ENCODE assay signal across 9 cellular contexts in the genomic region with DNA sequence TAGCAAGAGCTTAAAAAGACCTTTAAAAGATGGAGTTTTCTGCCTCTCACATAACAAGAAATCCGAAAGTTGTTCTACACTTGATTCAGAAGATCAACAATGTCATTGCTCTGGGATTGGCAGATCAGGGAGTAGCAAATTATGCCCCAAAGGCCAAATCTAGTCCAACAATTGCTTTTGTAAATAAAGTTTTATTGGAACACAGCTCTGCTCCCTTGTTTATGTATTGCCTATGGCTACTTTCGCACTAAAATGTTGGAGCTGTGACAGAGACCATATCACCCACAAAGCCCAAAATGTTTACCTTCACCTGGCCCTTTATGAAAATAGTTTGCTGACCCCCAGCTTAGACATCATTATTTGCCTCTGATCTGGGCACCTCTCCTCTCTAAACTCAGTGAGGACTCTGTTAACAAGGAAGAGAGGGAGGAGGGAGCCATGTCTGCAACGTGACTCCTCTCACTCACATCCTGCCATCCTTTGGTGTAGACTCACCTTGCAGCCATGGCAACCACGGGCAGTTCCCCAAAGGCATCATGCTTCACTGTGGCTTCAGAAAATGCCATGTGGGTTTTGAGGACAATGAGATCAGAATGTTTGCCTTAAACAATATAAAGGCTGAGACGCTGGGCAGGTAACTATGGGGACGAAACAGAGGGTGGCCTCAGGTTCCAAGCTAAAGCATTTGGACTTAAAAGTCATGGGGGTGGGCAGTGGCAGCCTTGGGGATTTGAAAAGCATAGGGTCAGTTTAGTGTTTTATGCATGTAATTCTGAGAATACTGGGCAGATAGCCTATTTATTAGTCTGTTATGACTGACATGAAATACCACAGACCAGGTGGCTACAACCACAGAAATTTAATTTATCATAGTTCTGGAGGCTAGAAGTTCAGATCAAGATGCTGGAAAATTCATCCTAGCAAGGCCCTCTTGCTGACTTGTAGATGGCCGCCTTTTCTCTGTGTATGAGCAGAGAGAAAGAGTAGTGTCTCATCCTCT.
DNase-seq lines count a peak whose midpoint lies in the region; ATAC-seq and TF ChIP-seq lines count a peak whose summit lies in the region.
"Had no signal": no experiment of that assay in that cellular context is flagged by ENCODE, and none has a peak within 500 bp of the region (broad histone marks: within the 10 kb centered on the region; RNA-seq: fewer than 3 reads in every experiment).

No MANE protein-coding gene starts in this region.

- peaks cover 41 to 47% of the 10 kb centered on the region in 2 donors for H3K4me1 Mint-ChIP-seq in natural killer cell treated with Interleukin-12 subunit alpha and Interleukin-12 subunit beta and Interleukin-15 and Interleukin-18, amount 100 ng/mL, for 72 hours (ENCODE audit: low read depth in 2 of 2)

- H3K4me3 ChIP-seq in foreskin fibroblast (ENCODE audit: low read depth in 1 of 2, low read length in 2 of 2): no peak overlapping the region

- peaks cover 10% of the 10 kb centered on the region for H3K9me3 Mint-ChIP-seq in natural killer cell treated with Interleukin-12 subunit alpha and Interleukin-12 subunit beta and Interleukin-15 and Interleukin-18, amount 100 ng/mL, for 72 hours

- H3K36me3 Mint-ChIP-seq in natural killer cell treated with Interleukin-12 subunit alpha and Interleukin-12 subunit beta and Interleukin-15 and Interleukin-18, amount 100 ng/mL, for 72 hours: peaks cover 6% of the 10 kb centered on the region

- H3K4me3 Mint-ChIP-seq in natural killer cell treated with Interleukin-12 subunit alpha and Interleukin-12 subunit beta and Interleukin-15 and Interleukin-18, amount 100 ng/mL, for 72 hours: peak overlapping the region; percentile 18

- peak overlapping the region; percentile 46 to 79 for H3K27ac Mint-ChIP-seq in natural killer cell treated with Interleukin-12 subunit alpha and Interleukin-12 subunit beta and Interleukin-15 and Interleukin-18, amount 100 ng/mL, for 72 hours

- H3K27me3 Mint-ChIP-seq in natural killer cell treated with Interleukin-12 subunit alpha and Interleukin-12 subunit beta and Interleukin-15 and Interleukin-18, amount 100 ng/mL, for 72 hours: no peaks in the 10 kb centered on the region

- DNase-seq in Daoy (ENCODE audit: low read depth) (peak; percentile 88), NCI-H226 (peak; percentile 3), activated T-cell treated with anti-CD3 and anti-CD28 coated beads for 4 hours (peak; percentile 42), SIG-M5 treated with dmso at 0.1 percent for 504 hours (lab: John Stamatoyannopoulos, UW; ENCODE audit: unreplicated experiment) (no peak), hippocampal formation (lab: John Stamatoyannopoulos, UW) (no peak), foreskin fibroblast (no peak)
- DNase-seq in natural killer cell treated with Interleukin-12 subunit alpha and Interleukin-12 subunit beta and Interleukin-15 and Interleukin-18, amount 100 ng/mL, for 72 hours (ENCODE audit: low spot score): peak; percentile 65

- peak; percentile 64 to 66 for ATAC-seq in natural killer cell treated with Interleukin-12 subunit alpha and Interleukin-12 subunit beta and Interleukin-15 and Interleukin-18, amount 100 ng/mL, for 72 hours
- ATAC-seq in GM21576 (IDR thresholded peaks at IDR 0.05; ENCODE audit: unreplicated experiment): no peak
- ATAC-seq: Right ventricle myocardium inferior had no signal

- no peak for TF ChIP-seq CTCF in foreskin fibroblast (IDR thresholded peaks at IDR 0.05; ENCODE audit: low read depth, low read length)

Comparison
In these comparisons a context has a peak if more than half of its experiments do, and no peak if none do; other contexts are left out.
1. DNase-seq: peak in Daoy (single experiment), NCI-H226 (single experiment), activated T-cell treated with anti-CD3 and anti-CD28 coated beads for 4 hours (single experiment) and natural killer cell treated with Interleukin-12 subunit alpha and Interleukin-12 subunit beta and Interleukin-15 and Interleukin-18, amount 100 ng/mL, for 72 hours (single experiment); none in SIG-M5 treated with dmso at 0.1 percent for 504 hours (single experiment), hippocampal formation (0 of 2) and foreskin fibroblast (0 of 2).